In genomic region chr10:25390733-25391132, GRCh38 we compare ENCODE assay signal across 8 cellular contexts.
"Had no signal": no experiment of that assay in that cellular context is flagged by ENCODE, and none has a peak within 500 bp of the region (broad histone marks: within the 10 kb centered on the region; RNA-seq: fewer than 3 reads in every experiment).

No MANE protein-coding gene starts in this region.

- H3K27ac ChIP-seq: KMS-11 had no signal

- DNase-seq: GOT3, H7, IMR-90, KBM-7 had no signal

- H3K36me3 ChIP-seq: HAP-1 had no signal

- H3K4me3 ChIP-seq: HAP-1 had no signal

- H3K9ac ChIP-seq: KMS-11 had no signal

- FAIRE-seq: HTR-8/SVneo had no signal

- ATAC-seq: HCT116 had no signal

- H3K9me3 ChIP-seq: HAP-1 had no signal

- H3K4me1 ChIP-seq: HAP-1 had no signal

- H3K4me2 ChIP-seq: KMS-11 had no signal
